In genomic region chr16:28823719-28824547, GRCh38 we compare ENCODE assay signal across 1 cellular context.
TF ChIP-seq lines count a peak whose summit lies in the region.

No MANE protein-coding gene starts in this region.

TF ChIP-seq in HEK293, 187 proteins besides CTCF, POLR2A, EP300 and RAD21 (continued from another document):
- TF ChIP-seq INSM2 (tag by site-specific recombination; IDR thresholded peaks at IDR 0.05) (0 out of 2 replicates have a peak, but pooled peaks have one; percentile 5), ZNF768 (tag by site-specific recombination; IDR thresholded peaks at IDR 0.05) (no peak), WT1 (tag by site-specific recombination; IDR thresholded peaks at IDR 0.05) (0 out of 2 replicates have a peak, but pooled peaks have one; percentile 19), KLF16 (tag by site-specific recombination; IDR thresholded peaks at IDR 0.05) (peak; percentile 49; the same call in 1 of the 2 replicates), SP2 (tag by site-specific recombination; IDR thresholded peaks at IDR 0.05) (peak; percentile 96)
